In genomic region chr16:85968041-85968920, GRCh38 we compare ENCODE assay signal across 16 cellular contexts.
"Had no signal": no experiment of that assay in that cellular context is flagged by ENCODE, and none has a peak within 500 bp of the region (broad histone marks: within the 10 kb centered on the region; RNA-seq: fewer than 3 reads in every experiment).

No MANE protein-coding gene starts in this region.

- H3K27ac Mint-ChIP-seq: activated CD4-positive, alpha-beta memory T cell treated with anti-CD3 and anti-CD28 coated beads for 36 hours had no signal

- H3K4me3 ChIP-seq: breast epithelium, heart right ventricle, lung, ovary, sigmoid colon, spleen, thyroid gland had no signal

- H3K9me3 Mint-ChIP-seq: activated CD4-positive, alpha-beta memory T cell treated with anti-CD3 and anti-CD28 coated beads for 36 hours; activated T-cell treated with anti-CD3 and anti-CD28 coated beads, Interleukin-2, amount 50 U/mL, for 4 hours; neural crest cell had no signal

- H3K4me3 Mint-ChIP-seq: activated CD4-positive, alpha-beta memory T cell treated with anti-CD3 and anti-CD28 coated beads for 36 hours; activated T-cell treated with anti-CD3 and anti-CD28 coated beads, Interleukin-2, amount 50 U/mL, for 4 hours; neural crest cell had no signal

- H3K36me3 Mint-ChIP-seq: activated CD4-positive, alpha-beta memory T cell treated with anti-CD3 and anti-CD28 coated beads for 36 hours had no signal

- ATAC-seq: heart right ventricle, left cardiac atrium had no signal

- DNase-seq: activated CD4-positive, alpha-beta memory T cell treated with anti-CD3 and anti-CD28 coated beads for 36 hours; activated CD4-positive, CD25-positive, alpha-beta regulatory T cell; activated gamma-delta T cell; activated T-cell treated with anti-CD3 and anti-CD28 coated beads, Interleukin-2, amount 50 U/mL, for 4 hours; aorta; heart right ventricle; left cardiac atrium; midbrain; ovary; sigmoid colon; spleen; SW 1271; thyroid gland had no signal
